Comparison of ENCODE assay signal across 9 cellular contexts in the genomic region with DNA sequence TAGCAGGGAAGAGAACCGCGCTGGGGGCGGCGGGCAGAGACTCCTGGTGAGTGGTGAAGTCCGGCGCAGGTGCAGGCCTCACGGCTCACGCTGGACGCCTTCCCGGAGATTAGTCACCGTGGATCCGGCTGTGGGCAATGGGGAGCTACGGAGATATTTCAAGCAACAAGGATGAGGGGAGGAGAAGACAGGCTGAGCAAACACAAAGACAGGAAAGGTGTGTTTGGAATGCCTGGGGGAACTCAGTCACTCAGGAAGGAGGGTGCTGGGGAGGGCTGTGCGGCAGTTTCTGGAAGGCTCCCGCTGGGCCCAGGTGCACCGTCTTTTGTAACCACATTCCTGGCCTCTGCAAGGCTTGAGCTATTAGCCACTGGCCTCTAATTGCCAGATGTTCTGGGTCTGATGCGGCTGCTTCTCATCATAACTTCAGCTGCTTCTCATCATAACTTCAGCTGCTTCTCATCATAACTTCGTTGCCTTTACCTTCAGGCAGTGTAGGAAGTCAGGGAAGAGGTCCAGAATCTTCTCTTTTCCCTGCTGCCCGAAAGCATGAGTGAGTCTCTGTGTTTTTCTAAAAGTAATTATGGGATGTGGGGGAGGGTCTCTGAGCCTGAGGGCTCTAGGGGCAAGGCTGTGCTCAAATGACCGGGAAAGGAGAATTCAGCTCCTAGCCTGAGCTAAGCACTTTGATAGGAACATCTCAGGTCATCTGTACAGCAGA.
DNase-seq lines count a peak whose midpoint lies in the region; ATAC-seq and TF ChIP-seq lines count a peak whose summit lies in the region.
"Had no signal": no experiment of that assay in that cellular context is flagged by ENCODE, and none has a peak within 500 bp of the region (broad histone marks: within the 10 kb centered on the region; RNA-seq: fewer than 3 reads in every experiment).

No MANE protein-coding gene starts in this region.

- peaks cover 14% of the 10 kb centered on the region for H3K4me1 ChIP-seq in Caco-2
- H3K4me1 ChIP-seq in NT2/D1 (ENCODE audit: insufficient read depth, insufficient read length) = peaks cover 6% of the 10 kb centered on the region

- H3K4me3 ChIP-seq in Caco-2 (ENCODE audit: low read depth, low read length) = no peak overlapping the region
- no peak overlapping the region for H3K4me3 ChIP-seq in NT2/D1 (ENCODE audit: insufficient read length, low read depth)
- no peak overlapping the region for H3K4me3 ChIP-seq in fibroblast of the aortic adventitia (ENCODE audit: low read depth, low read length)

- H3K9ac ChIP-seq in NT2/D1 (ENCODE audit: insufficient read length, low read depth) = no peak overlapping the region

- no peaks in the 10 kb centered on the region for H3K27me3 Mint-ChIP-seq in Caco-2 (ENCODE audit: insufficient read depth, unreplicated experiment)
- no peaks in the 10 kb centered on the region for H3K27me3 Mint-ChIP-seq in neural crest cell (ENCODE audit: low read depth)
- H3K27me3 Mint-ChIP-seq in naive thymus-derived CD8-positive, alpha-beta T cell = peaks cover 2 to 27% (median 10%) of the 10 kb centered on the region in 5 donors
- peaks cover 5% of the 10 kb centered on the region for H3K27me3 Mint-ChIP-seq in activated T-cell treated with anti-CD3 and anti-CD28 coated beads, Interleukin-2, amount 50 U/mL, for 72 hours (ENCODE audit: low read depth)
- H3K27me3 Mint-ChIP-seq: activated naive CD8-positive, alpha-beta T cell treated with anti-CD3 and anti-CD28 coated beads, Interleukin-2, amount 50 U/mL, for 24 hours had no signal

- POLR2A ChIA-PET in Caco-2 (lab: Charles Lee) = interaction anchor here (0.7 kb wide), 1 partner anchor 983 kb away, joined by 4 read pairs; no protein-coding TSS in a partner anchor
- POLR2A ChIA-PET in naive thymus-derived CD8-positive, alpha-beta T cell (lab: Charles Lee) = no interaction called here

- TSS peak; percentile 77 for BruUV-seq in Caco-2 (replicated peaks; lab: Mats Ljungman, UMichigan)

- intact Hi-C loops in Caco-2 (cut with micrococcal nuclease; ENCODE audit: unreplicated experiment) = no loop called here

- CTCF ChIA-PET in Caco-2 (lab: Charles Lee) = interaction anchor here (1.1 kb wide), 1 partner anchor 8 kb away, joined by 3 read pairs; no protein-coding TSS in a partner anchor

- H3K9me3 Mint-ChIP-seq in Caco-2 (ENCODE audit: unreplicated experiment) (peaks cover 10% of the 10 kb centered on the region), neural crest cell (peaks cover 2% of the 10 kb centered on the region)
- peaks cover 0 to 5% (median 0%) of the 10 kb centered on the region in 9 donors for H3K9me3 Mint-ChIP-seq in naive thymus-derived CD8-positive, alpha-beta T cell
- no peaks in the 10 kb centered on the region for H3K9me3 Mint-ChIP-seq in activated T-cell treated with anti-CD3 and anti-CD28 coated beads, Interleukin-2, amount 50 U/mL, for 72 hours
- H3K9me3 Mint-ChIP-seq: activated naive CD8-positive, alpha-beta T cell treated with anti-CD3 and anti-CD28 coated beads, Interleukin-2, amount 50 U/mL, for 24 hours had no signal

- H3K4me1 Mint-ChIP-seq in Caco-2 (ENCODE audit: low read depth, unreplicated experiment) (peaks cover 14% of the 10 kb centered on the region), neural crest cell (peaks cover 32% of the 10 kb centered on the region)
- no peaks in the 10 kb centered on the region for H3K4me1 Mint-ChIP-seq in naive thymus-derived CD8-positive, alpha-beta T cell
- no peaks in the 10 kb centered on the region for H3K4me1 Mint-ChIP-seq in activated T-cell treated with anti-CD3 and anti-CD28 coated beads, Interleukin-2, amount 50 U/mL, for 72 hours (ENCODE audit: low read depth)
- H3K4me1 Mint-ChIP-seq: activated naive CD8-positive, alpha-beta T cell treated with anti-CD3 and anti-CD28 coated beads, Interleukin-2, amount 50 U/mL, for 24 hours had no signal

- H3K27me3 ChIP-seq in Caco-2 (replicated peaks; ENCODE audit: control insufficient read depth, insufficient read depth, low read length) = no peaks in the 10 kb centered on the region
- no peaks in the 10 kb centered on the region for H3K27me3 ChIP-seq in NT2/D1 (ENCODE audit: insufficient read depth, insufficient read length)

- H3K4me3 Mint-ChIP-seq in Caco-2 (ENCODE audit: unreplicated experiment) (peak overlapping the region; percentile 55), neural crest cell (peak overlapping the region; percentile 18)
- no peak overlapping the region for H3K4me3 Mint-ChIP-seq in naive thymus-derived CD8-positive, alpha-beta T cell
- H3K4me3 Mint-ChIP-seq in activated T-cell treated with anti-CD3 and anti-CD28 coated beads, Interleukin-2, amount 50 U/mL, for 72 hours = no peak overlapping the region
- H3K4me3 Mint-ChIP-seq: activated naive CD8-positive, alpha-beta T cell treated with anti-CD3 and anti-CD28 coated beads, Interleukin-2, amount 50 U/mL, for 24 hours had no signal

- H3K36me3 ChIP-seq in Caco-2 (ENCODE audit: control insufficient read depth, insufficient read depth, low read length) = no peaks in the 10 kb centered on the region
- H3K36me3 ChIP-seq in NT2/D1 (ENCODE audit: insufficient read depth, insufficient read length, low read length) = peaks cover 10% of the 10 kb centered on the region

- peak; percentile 64 to 76 for DNase-seq in Caco-2
- peak; percentile 36 for DNase-seq in NT2/D1 (ENCODE audit: low read depth, low spot score)
- DNase-seq in fibroblast of the aortic adventitia (ENCODE audit: low read depth) = peak; percentile 52
- no peak for DNase-seq in neural crest cell (ENCODE audit: low read depth, low spot score)
- DNase-seq in naive thymus-derived CD8-positive, alpha-beta T cell = no peak
- no peak for DNase-seq in activated T-cell treated with anti-CD3 and anti-CD28 coated beads, Interleukin-2, amount 50 U/mL, for 72 hours
- no peak for DNase-seq in OCI-M1 (lab: John Stamatoyannopoulos, UW)
- DNase-seq in activated CD8-positive, alpha-beta memory T cell treated with anti-CD3 and anti-CD28 coated beads, Interleukin-2, amount 50 U/mL, for 48 hours = no peak
- DNase-seq: activated naive CD8-positive, alpha-beta T cell treated with anti-CD3 and anti-CD28 coated beads, Interleukin-2, amount 50 U/mL, for 24 hours had no signal

- H3K36me3 Mint-ChIP-seq in Caco-2 (ENCODE audit: insufficient read depth, unreplicated experiment) = no peaks in the 10 kb centered on the region
- H3K36me3 Mint-ChIP-seq in neural crest cell (ENCODE audit: low read depth) = peaks cover 18% of the 10 kb centered on the region
- H3K36me3 Mint-ChIP-seq in naive thymus-derived CD8-positive, alpha-beta T cell = no peaks in the 10 kb centered on the region
- H3K36me3 Mint-ChIP-seq in activated T-cell treated with anti-CD3 and anti-CD28 coated beads, Interleukin-2, amount 50 U/mL, for 72 hours (ENCODE audit: insufficient read depth in 2 of 2) = no peaks in the 10 kb centered on the region

- H3K27ac Mint-ChIP-seq in Caco-2 (ENCODE audit: unreplicated experiment) (peak overlapping the region; percentile 67), neural crest cell (ENCODE audit: unreplicated experiment) (peak overlapping the region; percentile 14)
- no peak overlapping the region for H3K27ac Mint-ChIP-seq in naive thymus-derived CD8-positive, alpha-beta T cell
- no peak overlapping the region for H3K27ac Mint-ChIP-seq in activated T-cell treated with anti-CD3 and anti-CD28 coated beads, Interleukin-2, amount 50 U/mL, for 72 hours
- H3K27ac Mint-ChIP-seq: activated naive CD8-positive, alpha-beta T cell treated with anti-CD3 and anti-CD28 coated beads, Interleukin-2, amount 50 U/mL, for 24 hours had no signal

- no peak for TF ChIP-seq CTCF in Caco-2 (IDR thresholded peaks at IDR 0.05; ENCODE audit: insufficient read depth in 1 of 2, low read depth in 1 of 2, low read length in 1 of 2, severe bottlenecking in 1 of 2, unreplicated experiment in 1 of 2)
- TF ChIP-seq CTCF in fibroblast of the aortic adventitia (IDR thresholded peaks at IDR 0.05; ENCODE audit: insufficient read depth, low read length) = no peak
- no peak for TF ChIP-seq CTCF in neural crest cell (conservative IDR thresholded peaks at IDR 0.05)

- no peak for ATAC-seq in naive thymus-derived CD8-positive, alpha-beta T cell
- no peak for ATAC-seq in activated T-cell treated with anti-CD3 and anti-CD28 coated beads, Interleukin-2, amount 50 U/mL, for 72 hours (replicated peaks in 1 of 2)
- ATAC-seq: activated naive CD8-positive, alpha-beta T cell treated with anti-CD3 and anti-CD28 coated beads, Interleukin-2, amount 50 U/mL, for 24 hours had no signal

- H3K9me3 ChIP-seq in Caco-2 (0 out of 2 replicates have a peak, but pooled peaks cover 2% of the 10 kb centered on the region), NT2/D1 (ENCODE audit: insufficient read depth, low read length) (no peaks in the 10 kb centered on the region)

Comparison
In these comparisons a context has a peak if more than half of its experiments do, and no peak if none do; other contexts are left out.
1. DNase-seq: peak in Caco-2 (2 of 2), NT2/D1 (single experiment) and fibroblast of the aortic adventitia (single experiment); none in neural crest cell (single experiment), naive thymus-derived CD8-positive, alpha-beta T cell (0 of 10), activated T-cell treated with anti-CD3 and anti-CD28 coated beads, Interleukin-2, amount 50 U/mL, for 72 hours (0 of 2), OCI-M1 (single experiment) and activated CD8-positive, alpha-beta memory T cell treated with anti-CD3 and anti-CD28 coated beads, Interleukin-2, amount 50 U/mL, for 48 hours (single experiment).
2. H3K27ac Mint-ChIP-seq: peak in Caco-2 (single experiment) and neural crest cell (single experiment); none in naive thymus-derived CD8-positive, alpha-beta T cell (0 of 10) and activated T-cell treated with anti-CD3 and anti-CD28 coated beads, Interleukin-2, amount 50 U/mL, for 72 hours (single experiment).
3. H3K4me3 Mint-ChIP-seq: peak in Caco-2 (single experiment) and neural crest cell (single experiment); none in naive thymus-derived CD8-positive, alpha-beta T cell (0 of 10) and activated T-cell treated with anti-CD3 and anti-CD28 coated beads, Interleukin-2, amount 50 U/mL, for 72 hours (0 of 2).